11 cellular contexts compared by ENCODE assay signal in the genomic region with DNA sequence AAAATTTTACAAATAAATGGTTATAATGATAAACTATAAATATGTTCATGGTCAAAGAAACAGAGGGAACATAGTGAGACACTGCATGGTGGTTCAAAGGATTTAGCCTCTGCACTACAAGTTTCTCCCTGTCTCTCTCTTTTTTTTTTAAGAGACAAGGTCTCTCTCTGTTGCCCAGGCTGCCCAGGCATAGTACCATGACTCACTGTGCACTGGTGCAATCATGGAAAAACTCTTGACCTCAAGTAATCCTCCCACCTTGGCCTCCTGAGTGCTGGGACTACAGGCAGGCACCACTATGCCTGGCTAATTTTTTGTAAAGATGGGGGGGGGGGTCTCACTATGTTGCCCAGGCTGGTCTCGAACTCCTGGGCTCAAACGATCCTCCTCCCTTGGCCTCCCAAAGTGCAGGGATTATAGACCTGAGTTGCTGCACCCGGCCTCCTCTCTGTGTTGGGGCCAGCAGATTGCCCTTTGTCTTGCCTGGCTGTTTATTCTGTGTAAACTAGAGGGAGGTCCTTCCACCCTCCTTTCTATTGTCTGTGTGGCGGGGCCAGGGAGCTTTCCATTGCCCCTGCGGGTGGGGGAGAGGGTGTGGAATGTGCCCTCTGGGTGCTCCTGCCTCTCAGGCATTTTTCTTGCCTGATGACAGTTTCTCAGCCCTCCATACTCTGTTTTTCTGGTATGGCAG. TPM values are rescaled to one million over a fixed set of nuclear protein-coding genes. Genes with fewer than 3 reads are reported as not detected.
DNase-seq lines count a peak whose midpoint lies in the region; ATAC-seq and TF ChIP-seq lines count a peak whose summit lies in the region.
"Had no signal": no experiment of that assay in that cellular context is flagged by ENCODE, and none has a peak within 500 bp of the region (broad histone marks: within the 10 kb centered on the region; RNA-seq: fewer than 3 reads in every experiment).

No MANE protein-coding gene starts in this region.

- TF ChIP-seq EP300 in sigmoid colon (IDR thresholded peaks at IDR 0.05), result no peak

- 53 to 83% methylated on average over 5 of the region's 5 CpGs for WGBS in sigmoid colon, 2 donors

- peak overlapping the region; percentile 71 for H3K27ac Mint-ChIP-seq in nephron progenitor cell

- no peak overlapping the region for H3K4me3 ChIP-seq in NB4 (ENCODE audit: low read depth, low read length)
- H3K4me3 ChIP-seq in sigmoid colon, result no peak overlapping the region
- H3K4me3 ChIP-seq in left ventricle myocardium inferior, result no peak overlapping the region
- H3K4me3 ChIP-seq: spleen had no signal

- in situ Hi-C loops in GM13977 (cut with MboI; ENCODE audit: low pct_unique_long_range_greater_than_20kb, low sequenced_read_pairs, unreplicated experiment), result no loop called here

- H3K4me1 ChIP-seq in sigmoid colon (no peaks in the 10 kb centered on the region), left ventricle myocardium inferior (no peaks in the 10 kb centered on the region)

- intact Hi-C loops in sigmoid colon (cut with DNase I) (no loop called here), left ventricle myocardium inferior (cut with micrococcal nuclease) (no loop called here)

- H3K27me3 ChIP-seq in sigmoid colon (no peaks in the 10 kb centered on the region), left ventricle myocardium inferior (ENCODE audit: low read depth) (no peaks in the 10 kb centered on the region)
- H3K27me3 ChIP-seq: spleen had no signal

- H3K27me3 Mint-ChIP-seq in nephron progenitor cell (ENCODE audit: low read depth, poor library complexity), result no peaks in the 10 kb centered on the region

- H3K4me3 Mint-ChIP-seq in nephron progenitor cell, result no peak overlapping the region

- H3K27ac ChIP-seq in sigmoid colon, result no peak overlapping the region
- H3K27ac ChIP-seq in left ventricle myocardium inferior (replicated peaks), result no peak overlapping the region
- H3K27ac ChIP-seq: spleen had no signal

- peak; percentile 37 for DNase-seq in NB4 (ENCODE audit: low read depth)
- DNase-seq in ecto neural progenitor cell (ENCODE audit: low spot score), result peak; percentile 55
- DNase-seq in nephron progenitor cell, result no peak
- no peak for DNase-seq in sigmoid colon
- DNase-seq in GM13977 (ENCODE audit: low spot score), result no peak
- DNase-seq in left ventricle myocardium inferior, result no peak
- no peak for DNase-seq in inferior parietal cortex (ENCODE audit: extremely low spot score)
- DNase-seq: activated CD4-positive, CD25-positive, alpha-beta regulatory T cell treated with anti-CD3 and anti-CD28 coated beads, Interleukin-2, amount 50 U/mL, for 72 hours; left cardiac atrium; spleen had no signal

- H3K9me3 ChIP-seq in sigmoid colon, result no peaks in the 10 kb centered on the region
- no peaks in the 10 kb centered on the region for H3K9me3 ChIP-seq in left ventricle myocardium inferior (replicated peaks)
- H3K9me3 ChIP-seq: spleen had no signal

- peaks cover 9% of the 10 kb centered on the region for H3K4me1 Mint-ChIP-seq in nephron progenitor cell

- TF ChIP-seq CTCF in NB4 (IDR thresholded peaks at IDR 0.05; ENCODE audit: low read depth, low read length), result no peak
- TF ChIP-seq CTCF in nephron progenitor cell (IDR thresholded peaks at IDR 0.05), result no peak
- TF ChIP-seq CTCF in sigmoid colon (IDR thresholded peaks at IDR 0.05), result no peak
- TF ChIP-seq CTCF in GM13977 (IDR thresholded peaks at IDR 0.05; ENCODE audit: extremely low read depth, insufficient read depth, missing control alignments), result no peak
- TF ChIP-seq CTCF in left ventricle myocardium inferior (IDR thresholded peaks at IDR 0.05; ENCODE audit: borderline replicate concordance), result no peak

- no peaks in the 10 kb centered on the region for H3K9me3 Mint-ChIP-seq in nephron progenitor cell

- TF ChIP-seq POLR2A in NB4 (IDR thresholded peaks at IDR 0.05; ENCODE audit: extremely low read depth, insufficient read length) (no peak), sigmoid colon (IDR thresholded peaks at IDR 0.05) (no peak)

- peaks cover 43% of the 10 kb centered on the region for H3K36me3 Mint-ChIP-seq in nephron progenitor cell (ENCODE audit: low read depth)

- peak; percentile 13 for ATAC-seq in GM18861 (IDR thresholded peaks at IDR 0.05; ENCODE audit: unreplicated experiment)

- H3K36me3 ChIP-seq in sigmoid colon (peaks cover 0 to 18% (median 4%) of the 10 kb centered on the region in 4 donors), left ventricle myocardium inferior (peaks cover 22% of the 10 kb centered on the region)

RNA-seq across cellular contexts. Expression of a gene that starts 22.1 kb away (rescaled TPM):
- 10 to 100 TPM; 20.5 to 36.0 (median 26.1) TPM for total RNA-seq in sigmoid colon
- polyA plus RNA-seq in sigmoid colon, result 10 to 100 TPM; 12.0 to 45.6 (median 16.9) TPM
- total RNA-seq in left ventricle myocardium inferior, result 64.9 TPM

RNA-seq across cellular contexts. Expression of a gene that starts 55.1 kb away (rescaled TPM):
- total RNA-seq in sigmoid colon (1 to 10 TPM in 1 of 4 donors, under 1 TPM in 3; 0.33 to 1.7 (median 0.76) TPM), left ventricle myocardium inferior (0.19 TPM)
- 1 to 10 TPM; 2.0 to 7.2 (median 4.4) TPM for polyA plus RNA-seq in sigmoid colon

Comparison
In these comparisons a context has a peak if more than half of its experiments do, and no peak if none do; other contexts are left out.
1. DNase-seq: peak in NB4 (single experiment) and ecto neural progenitor cell (single experiment); none in nephron progenitor cell (single experiment), sigmoid colon (single experiment), GM13977 (single experiment), left ventricle myocardium inferior (single experiment) and inferior parietal cortex (single experiment).